ENCODE assay signal across 17 cellular contexts in the genomic region with DNA sequence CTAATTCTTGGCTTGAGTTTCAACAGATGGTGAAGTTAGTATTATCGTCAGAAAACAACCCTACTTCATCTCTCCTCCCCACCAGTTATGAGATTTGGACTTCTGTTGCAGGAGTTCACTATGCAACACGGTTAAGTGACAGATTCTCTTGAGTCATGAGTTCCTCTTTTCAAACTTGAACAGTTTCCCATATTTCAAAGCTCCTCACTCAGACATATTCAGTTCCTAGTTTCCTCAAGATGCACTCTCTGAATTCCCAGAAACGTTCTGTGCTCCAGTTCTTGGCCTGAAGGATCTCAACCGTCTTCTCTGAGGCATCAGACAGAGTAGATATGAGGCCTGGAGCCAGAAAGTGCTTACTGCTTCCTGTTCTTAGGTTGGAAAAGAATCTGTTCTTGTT. TPM values are rescaled to one million over a fixed set of nuclear protein-coding genes. Genes with fewer than 3 reads are reported as not detected.
DNase-seq lines count a peak whose midpoint lies in the region; TF ChIP-seq lines count a peak whose summit lies in the region.
"Had no signal": no experiment of that assay in that cellular context is flagged by ENCODE, and none has a peak within 500 bp of the region (broad histone marks: within the 10 kb centered on the region; RNA-seq: fewer than 3 reads in every experiment).

No MANE protein-coding gene starts in this region.

- intact Hi-C loops in left ventricle myocardium inferior (cut with micrococcal nuclease) = loop anchor here (10.0 kb wide), 1 partner anchor 268 kb away; no protein-coding TSS in a partner anchor

- no peaks in the 10 kb centered on the region for H3K79me2 ChIP-seq in DOHH2 (ENCODE audit: control insufficient read depth, low read length)
- H3K79me2 ChIP-seq in OCI-LY3 (ENCODE audit: low read length) = no peaks in the 10 kb centered on the region
- H3K79me2 ChIP-seq in SK-N-SH (ENCODE audit: insufficient read depth) = no peaks in the 10 kb centered on the region

- H3K4me1 ChIP-seq in DOHH2 (ENCODE audit: control insufficient read depth, low read length) (peaks cover 13% of the 10 kb centered on the region), OCI-LY3 (ENCODE audit: low read length) (peaks cover 33% of the 10 kb centered on the region), left ventricle myocardium inferior (peaks cover 26% of the 10 kb centered on the region), SK-N-SH (ENCODE audit: control insufficient read depth in 1 of 2, insufficient read depth in 2 of 2, low read depth in 1 of 2, low read length in 1 of 2) (peaks cover 0 to 6% of the 10 kb centered on the region in 2 experiments; a peak in 1 of 4 replicates)

- no peak for TF ChIP-seq EP300 in SK-N-SH (IDR thresholded peaks at IDR 0.05; ENCODE audit: borderline replicate concordance in 1 of 2, low read depth in 1 of 2, low read length in 1 of 2)

- POLR2A ChIA-PET in SK-N-SH (lab: Yijun Ruan, JAX) = no interaction called here

- H4K20me1 ChIP-seq in DOHH2 (ENCODE audit: control insufficient read depth, insufficient read depth, low read depth, low read length) (no peaks in the 10 kb centered on the region; the same call in 1 of the 2 replicates), OCI-LY3 (ENCODE audit: insufficient read depth, low read length) (no peaks in the 10 kb centered on the region), SK-N-SH (ENCODE audit: insufficient read depth) (no peaks in the 10 kb centered on the region; the same call in 1 of the 2 replicates)

- H3F3A ChIP-seq in DOHH2 (ENCODE audit: control insufficient read depth, insufficient read depth) (peaks cover 3% of the 10 kb centered on the region), SK-N-SH (replicated peaks; ENCODE audit: insufficient read depth) (no peaks in the 10 kb centered on the region)

- TF ChIP-seq CTCF in DOHH2 (IDR thresholded peaks at IDR 0.05; ENCODE audit: low read depth, low read length, poor library complexity, severe bottlenecking) (no peak), OCI-LY3 (IDR thresholded peaks at IDR 0.05; ENCODE audit: low read depth, low read length) (no peak), left ventricle myocardium inferior (IDR thresholded peaks at IDR 0.05; ENCODE audit: borderline replicate concordance) (no peak), SK-N-SH (IDR thresholded peaks at IDR 0.05) (no peak)

- peak overlapping the region; percentile 18; the same call in 1 of the 2 replicates for H3K4me2 ChIP-seq in DOHH2 (ENCODE audit: low read length)
- H3K4me2 ChIP-seq in OCI-LY3 (ENCODE audit: low read length) = peak overlapping the region; percentile 56
- no peak overlapping the region for H3K4me2 ChIP-seq in SK-N-SH

- H3K36me3 ChIP-seq in DOHH2 (ENCODE audit: control insufficient read depth, low read length) (no peaks in the 10 kb centered on the region), OCI-LY3 (replicated peaks; ENCODE audit: low read depth, low read length) (no peaks in the 10 kb centered on the region), left ventricle myocardium inferior (no peaks in the 10 kb centered on the region), SK-N-SH (replicated peaks in 1 of 2; ENCODE audit: control insufficient read depth in 1 of 2, insufficient read depth in 2 of 2, low read length in 1 of 2) (no peaks in the 10 kb centered on the region)
- H3K36me3 ChIP-seq: upper lobe of left lung had no signal

- no peak for TF ChIP-seq RAD21 in SK-N-SH (IDR thresholded peaks at IDR 0.05; ENCODE audit: low read length)

- H2AFZ ChIP-seq in OCI-LY3 (ENCODE audit: low read depth, low read length) (no peak overlapping the region), SK-N-SH (ENCODE audit: low read depth) (no peak overlapping the region)

- no peak overlapping the region for H3K27ac ChIP-seq in DOHH2 (ENCODE audit: low read depth, low read length)
- H3K27ac ChIP-seq in OCI-LY3 (ENCODE audit: low read length) = no peak overlapping the region
- peak overlapping the region; percentile 55 for H3K27ac ChIP-seq in left ventricle myocardium inferior (replicated peaks)
- H3K27ac ChIP-seq in SK-N-SH (ENCODE audit: low read depth in 2 of 2, low read length in 1 of 2) = no peak overlapping the region
- H3K27ac ChIP-seq: psoas muscle had no signal

- H3K9me3 ChIP-seq in DOHH2 (ENCODE audit: control insufficient read depth, insufficient read depth, low read length) (no peaks in the 10 kb centered on the region), OCI-LY3 (ENCODE audit: insufficient read depth, low read length) (no peaks in the 10 kb centered on the region), left ventricle myocardium inferior (replicated peaks) (no peaks in the 10 kb centered on the region), SK-N-SH (no peaks in the 10 kb centered on the region)
- H3K9me3 ChIP-seq: psoas muscle, upper lobe of left lung had no signal

- CTCF ChIA-PET in SK-N-SH (lab: Yijun Ruan, JAX) = no interaction called here

- 0 out of 2 replicates have a peak, but pooled peaks cover 6% of the 10 kb centered on the region for H3K27me3 ChIP-seq in DOHH2 (ENCODE audit: control insufficient read depth, low read length)
- no peaks in the 10 kb centered on the region for H3K27me3 ChIP-seq in OCI-LY3 (ENCODE audit: low read depth, low read length)
- peaks cover 4% of the 10 kb centered on the region for H3K27me3 ChIP-seq in left ventricle myocardium inferior (ENCODE audit: low read depth)
- peaks cover 43% of the 10 kb centered on the region for H3K27me3 ChIP-seq in SK-N-SH (ENCODE audit: insufficient read depth)
- H3K27me3 ChIP-seq: upper lobe of left lung had no signal

- H3K4me3 ChIP-seq in DOHH2 (ENCODE audit: low read length) = no peak overlapping the region
- H3K4me3 ChIP-seq in OCI-LY3 (ENCODE audit: low read length) = no peak overlapping the region
- H3K4me3 ChIP-seq in left ventricle myocardium inferior = no peak overlapping the region
- no peak overlapping the region for H3K4me3 ChIP-seq in SK-N-SH (ENCODE audit: low read depth in 2 of 2, low read length in 1 of 2)
- H3K4me3 ChIP-seq: psoas muscle, upper lobe of left lung had no signal

- 8% methylated on average over 4 of the region's 4 CpGs for WGBS in SK-N-SH (ENCODE audit: low lambda C conversion rate)

- DNase-seq in Ammon's horn (ENCODE audit: low spot score) = peak; percentile 33
- no peak for DNase-seq in left ventricle myocardium inferior
- no peak for DNase-seq in GOT3 (lab: John Stamatoyannopoulos, UW)
- DNase-seq in glomerular visceral epithelial cell (ENCODE audit: extremely low spot score) = no peak
- DNase-seq in SK-N-SH = no peak
- DNase-seq in NK-92 (lab: John Stamatoyannopoulos, UW; ENCODE audit: unreplicated experiment) = no peak
- DNase-seq: activated CD4-positive, alpha-beta memory T cell treated with anti-CD3 and anti-CD28 coated beads, Interleukin-2, amount 10 ng/mL, durations not matched to agents 7 days and 5 days; activated effector memory CD4-positive, alpha-beta T cell treated with Interleukin-2 at 50 U/mL for 16 hours; foreskin fibroblast; immature natural killer cell; NCI-H1092 treated with DMSO at 0.1 percent for 48 hours; NCI-H345; psoas muscle; T-helper 2 cell; upper lobe of left lung had no signal

- no peaks in the 10 kb centered on the region for H3K9me2 ChIP-seq in DOHH2 (replicated peaks; ENCODE audit: control insufficient read depth, low read length)
- H3K9me2 ChIP-seq in SK-N-SH = no peaks in the 10 kb centered on the region

- H3K9ac ChIP-seq in OCI-LY3 (ENCODE audit: low read length) = no peak overlapping the region
- H3K9ac ChIP-seq in SK-N-SH = no peak overlapping the region

TF ChIP-seq in SK-N-SH, 30 proteins besides CTCF, POLR2A, EP300 and RAD21:
- TF ChIP-seq ELF1 (IDR thresholded peaks at IDR 0.05) = no peak
- TF ChIP-seq EZH2phosphoT487 (IDR thresholded peaks at IDR 0.05; ENCODE audit: borderline replicate concordance, low read depth) = no peak
- TF ChIP-seq RFX5 (IDR thresholded peaks at IDR 0.05; ENCODE audit: low read length) = no peak
- TF ChIP-seq, protein P1, sequence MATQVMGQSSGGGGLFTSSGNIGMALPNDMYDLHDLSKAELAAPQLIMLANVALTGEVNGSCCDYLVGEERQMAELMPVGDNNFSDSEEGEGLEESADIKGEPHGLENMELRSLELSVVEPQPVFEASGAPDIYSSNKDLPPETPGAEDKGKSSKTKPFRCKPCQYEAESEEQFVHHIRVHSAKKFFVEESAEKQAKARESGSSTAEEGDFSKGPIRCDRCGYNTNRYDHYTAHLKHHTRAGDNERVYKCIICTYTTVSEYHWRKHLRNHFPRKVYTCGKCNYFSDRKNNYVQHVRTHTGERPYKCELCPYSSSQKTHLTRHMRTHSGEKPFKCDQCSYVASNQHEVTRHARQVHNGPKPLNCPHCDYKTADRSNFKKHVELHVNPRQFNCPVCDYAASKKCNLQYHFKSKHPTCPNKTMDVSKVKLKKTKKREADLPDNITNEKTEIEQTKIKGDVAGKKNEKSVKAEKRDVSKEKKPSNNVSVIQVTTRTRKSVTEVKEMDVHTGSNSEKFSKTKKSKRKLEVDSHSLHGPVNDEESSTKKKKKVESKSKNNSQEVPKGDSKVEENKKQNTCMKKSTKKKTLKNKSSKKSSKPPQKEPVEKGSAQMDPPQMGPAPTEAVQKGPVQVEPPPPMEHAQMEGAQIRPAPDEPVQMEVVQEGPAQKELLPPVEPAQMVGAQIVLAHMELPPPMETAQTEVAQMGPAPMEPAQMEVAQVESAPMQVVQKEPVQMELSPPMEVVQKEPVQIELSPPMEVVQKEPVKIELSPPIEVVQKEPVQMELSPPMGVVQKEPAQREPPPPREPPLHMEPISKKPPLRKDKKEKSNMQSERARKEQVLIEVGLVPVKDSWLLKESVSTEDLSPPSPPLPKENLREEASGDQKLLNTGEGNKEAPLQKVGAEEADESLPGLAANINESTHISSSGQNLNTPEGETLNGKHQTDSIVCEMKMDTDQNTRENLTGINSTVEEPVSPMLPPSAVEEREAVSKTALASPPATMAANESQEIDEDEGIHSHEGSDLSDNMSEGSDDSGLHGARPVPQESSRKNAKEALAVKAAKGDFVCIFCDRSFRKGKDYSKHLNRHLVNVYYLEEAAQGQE (IDR thresholded peaks at IDR 0.05; ENCODE audit: low read depth, low read length) = no peak
- no peak for TF ChIP-seq FOSL2 (IDR thresholded peaks at IDR 0.05; ENCODE audit: borderline replicate concordance, low read depth)
- TF ChIP-seq, protein P2, sequence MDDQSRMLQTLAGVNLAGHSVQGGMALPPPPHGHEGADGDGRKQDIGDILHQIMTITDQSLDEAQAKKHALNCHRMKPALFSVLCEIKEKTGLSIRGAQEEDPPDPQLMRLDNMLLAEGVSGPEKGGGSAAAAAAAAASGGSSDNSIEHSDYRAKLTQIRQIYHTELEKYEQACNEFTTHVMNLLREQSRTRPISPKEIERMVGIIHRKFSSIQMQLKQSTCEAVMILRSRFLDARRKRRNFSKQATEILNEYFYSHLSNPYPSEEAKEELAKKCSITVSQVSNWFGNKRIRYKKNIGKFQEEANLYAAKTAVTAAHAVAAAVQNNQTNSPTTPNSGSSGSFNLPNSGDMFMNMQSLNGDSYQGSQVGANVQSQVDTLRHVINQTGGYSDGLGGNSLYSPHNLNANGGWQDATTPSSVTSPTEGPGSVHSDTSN (IDR thresholded peaks at IDR 0.05) = no peak
TF ChIP-seq in SK-N-SH: peak in this region for 0.

RNA-seq across cellular contexts. Expression of gene PTGER4, which starts 7.3 kb away (rescaled TPM):
- total RNA-seq in left ventricle myocardium inferior = 6.2 TPM
- polyA plus RNA-seq in SK-N-SH (2012; rRNA removed) = 0.06 TPM in 1 of 2 replicates, not detected in the other
- polyA plus RNA-seq in SK-N-SH (2012; cell fraction: cytosol; rRNA removed) = not detected in 2 replicates
- not detected in 2 replicates for polyA plus RNA-seq in SK-N-SH (2012; cell fraction: nucleus; rRNA removed)
